8 cellular contexts compared by ENCODE assay signal in genomic region chr19:49761625-49762311, GRCh38. TPM values are rescaled to one million over a fixed set of nuclear protein-coding genes. Genes with fewer than 3 reads are reported as not detected.
A peak's percentile ranks its signal among the peaks of the same experiment; 100 is the strongest.
DNase-seq lines count a peak whose midpoint lies in the region; ATAC-seq and TF ChIP-seq lines count a peak whose summit lies in the region.

No MANE protein-coding gene starts in this region.

- no peak for DNase-seq in CD8-positive, alpha-beta memory T cell
- DNase-seq in MV-4-11 (lab: John Stamatoyannopoulos, UW): peak; percentile 81
- peak; percentile 71 to 86 for DNase-seq in cardiac fibroblast (ENCODE audit: low read depth in 2 of 2)
- DNase-seq in natural killer cell: no peak
- DNase-seq in SIG-M5 (lab: John Stamatoyannopoulos, UW): no peak
- DNase-seq in superior temporal gyrus (ENCODE audit: extremely low spot score): no peak
- no peak for DNase-seq in NCI-H1105 (lab: John Stamatoyannopoulos, UW)

- H3K27me3 ChIP-seq in CD8-positive, alpha-beta memory T cell (ENCODE audit: insufficient read depth, low read length, poor library complexity, severe bottlenecking): no peaks in the 10 kb centered on the region

- peaks cover 0 to 3% of the 10 kb centered on the region in 2 donors for H3K27me3 Mint-ChIP-seq in CD8-positive, alpha-beta memory T cell
- no peaks in the 10 kb centered on the region for H3K27me3 Mint-ChIP-seq in natural killer cell (ENCODE audit: low read depth in 2 of 2)

- intact Hi-C loops in natural killer cell (cut with micrococcal nuclease): no loop called here

- TF ChIP-seq CTCF in cardiac fibroblast (IDR thresholded peaks at IDR 0.05; ENCODE audit: low read depth, low read length): peak; percentile 39
- no peak for TF ChIP-seq CTCF in natural killer cell (IDR thresholded peaks at IDR 0.05)

- peaks cover 8% of the 10 kb centered on the region for H3K4me1 ChIP-seq in CD8-positive, alpha-beta memory T cell (ENCODE audit: insufficient read depth, low read length)

- peaks cover 0 to 3% (median 0%) of the 10 kb centered on the region in 3 donors for H3K36me3 Mint-ChIP-seq in CD8-positive, alpha-beta memory T cell
- no peaks in the 10 kb centered on the region for H3K36me3 Mint-ChIP-seq in natural killer cell

- no peaks in the 10 kb centered on the region for H3K36me3 ChIP-seq in CD8-positive, alpha-beta memory T cell (ENCODE audit: insufficient read depth, low read length)

- CTCF ChIA-PET in CD8-positive, alpha-beta memory T cell (lab: Charles Lee): no interaction called here

- no peaks in the 10 kb centered on the region for H3K9me3 ChIP-seq in CD8-positive, alpha-beta memory T cell (ENCODE audit: low read length)

- peak overlapping the region; percentile 51 for H3K27ac ChIP-seq in CD8-positive, alpha-beta memory T cell (ENCODE audit: low read depth, low read length)

- H3K4me3 Mint-ChIP-seq in CD8-positive, alpha-beta memory T cell: peak overlapping the region in 1 of 7 donors; percentile 26
- peak overlapping the region; percentile 2 for H3K4me3 Mint-ChIP-seq in natural killer cell

- H3K4me3 ChIP-seq in CD8-positive, alpha-beta memory T cell (ENCODE audit: low read length): no peak overlapping the region
- H3K4me3 ChIP-seq in cardiac fibroblast (replicated peaks in 1 of 2; ENCODE audit: low read depth in 2 of 2, low read length in 2 of 2): no peak overlapping the region

- no peaks in the 10 kb centered on the region for H3K9me3 Mint-ChIP-seq in CD8-positive, alpha-beta memory T cell
- H3K9me3 Mint-ChIP-seq in natural killer cell: no peaks in the 10 kb centered on the region

- ATAC-seq in natural killer cell: no peak
- no peak for ATAC-seq in HG03159 (IDR thresholded peaks at IDR 0.05; ENCODE audit: unreplicated experiment)

- H3K27ac Mint-ChIP-seq in CD8-positive, alpha-beta memory T cell: peak overlapping the region in 2 of 8 donors; percentile 21 to 27
- H3K27ac Mint-ChIP-seq in natural killer cell: peak overlapping the region in 1 of 2 donors; percentile 75

- POLR2A ChIA-PET in CD8-positive, alpha-beta memory T cell (lab: Charles Lee): no interaction called here

- H3K4me1 Mint-ChIP-seq in CD8-positive, alpha-beta memory T cell: peaks cover 8 to 10% (median 8%) of the 10 kb centered on the region in 3 donors
- peaks cover 11 to 15% of the 10 kb centered on the region in 2 donors for H3K4me1 Mint-ChIP-seq in natural killer cell

RNA-seq across cellular contexts. Expression of gene TSKS, which starts 1.3 kb away (rescaled TPM):
- total RNA-seq in CD8-positive, alpha-beta memory T cell: under 1 TPM; 0.42 to 0.79 TPM
- not detected for polyA plus RNA-seq in CD8-positive, alpha-beta memory T cell
- total RNA-seq in natural killer cell: 1 to 10 TPM in 2 of 3 donors, under 1 TPM in 1; 0.35 to 2.4 (median 1.7) TPM

RNA-seq across cellular contexts. Expression of gene AP2A1, which starts 5.0 kb away (rescaled TPM):
- total RNA-seq in CD8-positive, alpha-beta memory T cell: 10 to 100 TPM; 82.5 to 87.7 TPM
- polyA plus RNA-seq in CD8-positive, alpha-beta memory T cell: 10.1 TPM
- total RNA-seq in natural killer cell: 100 to 1,000 TPM; 137 to 163 (median 161) TPM

RNA-seq across cellular contexts. Expression of gene FUZ, which starts 51.3 kb away (rescaled TPM):
- total RNA-seq in CD8-positive, alpha-beta memory T cell: 10 to 100 TPM; 26.1 to 30.1 TPM
- 4.5 TPM for polyA plus RNA-seq in CD8-positive, alpha-beta memory T cell
- 10 to 100 TPM; 17.7 to 33.1 (median 20.6) TPM for total RNA-seq in natural killer cell

RNA-seq across cellular contexts. Expression of gene MED25, which starts 56.3 kb away (rescaled TPM):
- 10 to 100 TPM; 42.3 to 47.2 TPM for total RNA-seq in CD8-positive, alpha-beta memory T cell
- 23.7 TPM for polyA plus RNA-seq in CD8-positive, alpha-beta memory T cell
- 100 to 1,000 TPM in 1 of 3 donors, 10 to 100 TPM in 2; 64.2 to 132 (median 69.5) TPM for total RNA-seq in natural killer cell

Comparison
In these comparisons a context has a peak if more than half of its experiments do, and no peak if none do; other contexts are left out.
1. DNase-seq: peak in MV-4-11 (single experiment) and cardiac fibroblast (2 of 2); none in CD8-positive, alpha-beta memory T cell (0 of 5), natural killer cell (single experiment), SIG-M5 (single experiment), superior temporal gyrus (single experiment) and NCI-H1105 (single experiment).